19 cellular contexts compared by ENCODE assay signal in genomic region chr15:39363761-39364586, GRCh38.
DNase-seq lines count a peak whose midpoint lies in the region; ATAC-seq and TF ChIP-seq lines count a peak whose summit lies in the region.
"Had no signal": no experiment of that assay in that cellular context is flagged by ENCODE, and none has a peak within 500 bp of the region (broad histone marks: within the 10 kb centered on the region; RNA-seq: fewer than 3 reads in every experiment).

No MANE protein-coding gene starts in this region.

- DNase-seq in AG20443 (ENCODE audit: low spot score) (peak; percentile 39), LHCN-M2 (ENCODE audit: low read depth) (peak; percentile 88), dermis blood vessel endothelial cell (peak; percentile 59), lung (ENCODE audit: low spot score) (no peak), natural killer cell (no peak), left ventricle myocardium inferior (no peak), transverse colon (no peak)
- DNase-seq: activated CD8-positive, alpha-beta T cell treated with anti-CD3 and anti-CD28 coated beads, Interleukin-2, amount 10 ng/mL, durations not matched to agents 7 days and 5 days; activated gamma-delta T cell; caudate nucleus; erythroblast; GOT3; NCI-H187; SHP77 treated with DMSO at 0.1 percent for 48 hours; stimulated activated CD8-positive, alpha-beta memory T cell treated with anti-CD3 and anti-CD28 coated beads, Interleukin-4, amount 100 ng/mL, for 48 hours had no signal

- no peaks in the 10 kb centered on the region for H3K27me3 ChIP-seq in lung (ENCODE audit: control insufficient read depth, insufficient read depth)
- no peaks in the 10 kb centered on the region for H3K27me3 ChIP-seq in left ventricle myocardium inferior (ENCODE audit: low read depth)
- no peaks in the 10 kb centered on the region for H3K27me3 ChIP-seq in transverse colon

- H3K27ac Mint-ChIP-seq in natural killer cell: no peak overlapping the region
- H3K27ac Mint-ChIP-seq: activated CD8-positive, alpha-beta T cell treated with anti-CD3 and anti-CD28 coated beads, Interleukin-2, amount 10 ng/mL, durations not matched to agents 7 days and 5 days; B cell; type B pancreatic cell had no signal

- H3K9me3 ChIP-seq in lung (ENCODE audit: control insufficient read depth in 2 of 2, insufficient read depth in 1 of 2, low read length in 1 of 2) (peaks cover 0 to under 1% of the 10 kb centered on the region in 2 donors), left ventricle myocardium inferior (replicated peaks) (peaks cover 1% of the 10 kb centered on the region), transverse colon (no peaks in the 10 kb centered on the region)

- H3K27me3 Mint-ChIP-seq in natural killer cell (ENCODE audit: low read depth in 2 of 2): peaks cover 25 to 49% of the 10 kb centered on the region in 2 donors
- H3K27me3 Mint-ChIP-seq: type B pancreatic cell had no signal

- H3K27ac ChIP-seq in lung (ENCODE audit: low read depth in 1 of 2, low read length in 1 of 2) (no peak overlapping the region), left ventricle myocardium inferior (replicated peaks) (no peak overlapping the region), transverse colon (no peak overlapping the region)
- H3K27ac ChIP-seq: parathyroid adenoma had no signal

- H3K4me3 Mint-ChIP-seq in natural killer cell: no peak overlapping the region
- H3K4me3 Mint-ChIP-seq: activated CD8-positive, alpha-beta T cell treated with anti-CD3 and anti-CD28 coated beads, Interleukin-2, amount 10 ng/mL, durations not matched to agents 7 days and 5 days; B cell; type B pancreatic cell had no signal

- intact Hi-C loops in natural killer cell (cut with micrococcal nuclease) (no loop called here), left ventricle myocardium inferior (cut with micrococcal nuclease) (no loop called here), transverse colon (cut with DNase I; ENCODE audit: low total_unique reads) (no loop called here)

- peaks cover 0 to 3% of the 10 kb centered on the region in 2 donors for H3K9me3 Mint-ChIP-seq in natural killer cell
- H3K9me3 Mint-ChIP-seq: type B pancreatic cell had no signal

- no peak for TF ChIP-seq CTCF in lung (IDR thresholded peaks at IDR 0.05; ENCODE audit: control extremely low read depth, extremely low read depth)
- TF ChIP-seq CTCF in natural killer cell (IDR thresholded peaks at IDR 0.05): no peak
- no peak for TF ChIP-seq CTCF in left ventricle myocardium inferior (IDR thresholded peaks at IDR 0.05; ENCODE audit: borderline replicate concordance)
- no peak for TF ChIP-seq CTCF in transverse colon (IDR thresholded peaks at IDR 0.05)

- 52 to 72% methylated on average over 5 of the region's 5 CpGs for WGBS in lung, 2 donors
- WGBS in transverse colon (ENCODE audit: low coverage in 1 of 2), 2 donors: 71 to 85% methylated on average over 4 to 5 of the region's 5 CpGs

- no peaks in the 10 kb centered on the region for H3K4me1 Mint-ChIP-seq in natural killer cell
- H3K4me1 Mint-ChIP-seq: B cell had no signal

- H3K4me3 ChIP-seq in lung (no peak overlapping the region), left ventricle myocardium inferior (no peak overlapping the region), transverse colon (no peak overlapping the region)

- H3K4me1 ChIP-seq in lung (ENCODE audit: control insufficient read depth in 2 of 2, insufficient read depth in 2 of 2, low read length in 2 of 2) (peaks cover 2 to 3% of the 10 kb centered on the region in 2 donors), left ventricle myocardium inferior (peaks cover 9% of the 10 kb centered on the region), transverse colon (no peaks in the 10 kb centered on the region)
- H3K4me1 ChIP-seq: parathyroid adenoma had no signal

- ATAC-seq in lung (ENCODE audit: insufficient read depth, low FRiP score) (peak; percentile 27), natural killer cell (no peak), HG03025 (IDR thresholded peaks at IDR 0.05; ENCODE audit: low FRiP score, unreplicated experiment) (no peak)
- ATAC-seq: activated CD8-positive, alpha-beta T cell treated with anti-CD3 and anti-CD28 coated beads, Interleukin-2, amount 10 ng/mL, durations not matched to agents 7 days and 5 days had no signal

- in situ Hi-C loops in transverse colon (cut with MboI; ENCODE audit: low pct_ligation_motif_present in 1 of 4, low pct_unique_long_range_greater_than_20kb in 1 of 4, low sequenced_read_pairs in 3 of 4): no loop called here

- TF ChIP-seq EP300 in transverse colon (IDR thresholded peaks at IDR 0.05; ENCODE audit: low read depth): no peak

- H3K36me3 ChIP-seq in lung (ENCODE audit: control insufficient read depth in 2 of 2, insufficient read depth in 2 of 2, low read length in 2 of 2) (no peaks in the 10 kb centered on the region), left ventricle myocardium inferior (no peaks in the 10 kb centered on the region), transverse colon (no peaks in the 10 kb centered on the region)

- TF ChIP-seq POLR2A in transverse colon (IDR thresholded peaks at IDR 0.05): no peak

- H3K36me3 Mint-ChIP-seq in natural killer cell: no peaks in the 10 kb centered on the region
- H3K36me3 Mint-ChIP-seq: type B pancreatic cell had no signal

Comparison
In these comparisons a context has a peak if more than half of its experiments do, and no peak if none do; other contexts are left out.
1. DNase-seq: peak in AG20443 (single experiment), LHCN-M2 (single experiment) and dermis blood vessel endothelial cell (single experiment); none in lung (single experiment), natural killer cell (single experiment), left ventricle myocardium inferior (single experiment) and transverse colon (single experiment).